8 cellular contexts compared by ENCODE assay signal in genomic region chr22:17628304-17629166, GRCh38. TPM values are rescaled to one million over a fixed set of nuclear protein-coding genes. Genes with fewer than 3 reads are reported as not detected.
DNase-seq lines count a peak whose midpoint lies in the region; ATAC-seq and TF ChIP-seq lines count a peak whose summit lies in the region.

Gene ATP6V1E1, minus strand, starts transcription at chr22:17628749. Its CDS starts 114 bp downstream, at chr22:17628635.

- H3K27me3 ChIP-seq in AG04450 (ENCODE audit: control insufficient read depth, insufficient read depth, low read length): no peaks in the 10 kb centered on the region
- no peaks in the 10 kb centered on the region for H3K27me3 ChIP-seq in smooth muscle cell (ENCODE audit: low read depth)

- no peaks in the 10 kb centered on the region for H3K27me3 Mint-ChIP-seq in WTC11 (ENCODE audit: low read depth)

- 1% methylated on average over 49 of the region's 49 CpGs for WGBS in smooth muscle cell (ENCODE audit: low lambda C conversion rate)

- H3K4me3 Mint-ChIP-seq in WTC11: peak within 1 kb of the TSS; percentile 97

- H3K9ac ChIP-seq in smooth muscle cell (ENCODE audit: low read depth): peak within 1 kb of the TSS; percentile 98

- peaks cover 36% of the 10 kb centered on the region for H4K20me1 ChIP-seq in smooth muscle cell (ENCODE audit: low read depth)

- no peak for TF ChIP-seq CTCF in AG04450 (IDR thresholded peaks at IDR 0.05; ENCODE audit: low read depth, low read length)
- TF ChIP-seq CTCF in WTC11 (IDR thresholded peaks at IDR 0.05): no peak
- no peak for TF ChIP-seq CTCF in cardiac fibroblast (IDR thresholded peaks at IDR 0.05; ENCODE audit: low read depth, low read length)
- TF ChIP-seq CTCF in smooth muscle cell (IDR thresholded peaks at IDR 0.05; ENCODE audit: borderline replicate concordance, insufficient read depth, poor library complexity, severe bottlenecking): no peak

- POLR2A ChIA-PET in AG04450 (lab: Yijun Ruan, JAX): interaction anchor here (0.8 kb wide), 1 partner anchor 11 kb away, joined by 3 read pairs; no protein-coding TSS in a partner anchor
- POLR2A ChIA-PET in WTC11 (lab: Charles Lee): no interaction called here

- H3K9me3 Mint-ChIP-seq in WTC11: no peaks in the 10 kb centered on the region

- H3F3A ChIP-seq in smooth muscle cell (ENCODE audit: low read depth): no peaks in the 10 kb centered on the region

- H2AFZ ChIP-seq in smooth muscle cell (ENCODE audit: low read depth): peak within 1 kb of the TSS; percentile 93

- CTCF ChIA-PET in AG04450 (lab: Charles Lee) (interaction anchor here (0.7 kb wide), 2 partner anchors 70 to 114 kb away, joined by 3 to 7 read pairs; no protein-coding TSS in a partner anchor), WTC11 (lab: Charles Lee) (interaction anchor here (0.6 kb wide), 1 partner anchor 98 kb away, joined by 3 read pairs; no protein-coding TSS in a partner anchor)

- peak within 1 kb of the TSS; percentile 100 for H3K27ac Mint-ChIP-seq in WTC11

- H3K4me2 ChIP-seq in smooth muscle cell: peak within 1 kb of the TSS; percentile 98

- peak; percentile 90 for DNase-seq in AG04450 (ENCODE audit: low read depth, low spot score)
- DNase-seq in NCI-H226: peak; percentile 81
- peak; percentile 96 for DNase-seq in WTC11 (ENCODE audit: low spot score)
- peak; percentile 98 for DNase-seq in cardiac fibroblast (ENCODE audit: low read depth in 2 of 2)
- peak; percentile 99 for DNase-seq in iPS-NIHi7 (ENCODE audit: extremely low spot score)
- DNase-seq in smooth muscle cell (lab: John Stamatoyannopoulos, UW; ENCODE audit: unreplicated experiment): peak; percentile 65

- peak; percentile 98 for ATAC-seq in GM18909 (IDR thresholded peaks at IDR 0.05; ENCODE audit: poor library complexity, unreplicated experiment)
- ATAC-seq in HG03175 (IDR thresholded peaks at IDR 0.05; ENCODE audit: unreplicated experiment): peak; percentile 99
- ATAC-seq in WTC11: peak; percentile 100

- H3K27ac ChIP-seq in AG04450 (ENCODE audit: low read depth, low read length) (peak within 1 kb of the TSS; percentile 90), smooth muscle cell (ENCODE audit: low read depth) (peak within 1 kb of the TSS; percentile 94)

- H3K79me2 ChIP-seq in smooth muscle cell (ENCODE audit: low read depth): peaks cover 50% of the 10 kb centered on the region

- no peaks in the 10 kb centered on the region for H3K36me3 Mint-ChIP-seq in WTC11

- H3K4me1 ChIP-seq in smooth muscle cell (ENCODE audit: low read depth): peaks cover 13% of the 10 kb centered on the region

- H3K4me1 Mint-ChIP-seq in WTC11: no peaks in the 10 kb centered on the region

- H3K9me3 ChIP-seq in AG04450 (ENCODE audit: control insufficient read depth, insufficient read depth, low read length): peaks cover 3% of the 10 kb centered on the region; the same call in 1 of the 2 replicates
- H3K9me3 ChIP-seq in smooth muscle cell (replicated peaks; ENCODE audit: low read depth): no peaks in the 10 kb centered on the region

- no peaks in the 10 kb centered on the region for H3K36me3 ChIP-seq in smooth muscle cell (ENCODE audit: low read depth)

- H3K4me3 ChIP-seq in AG04450 (ENCODE audit: low read depth, low read length) (peak within 1 kb of the TSS; percentile 100), cardiac fibroblast (replicated peaks in 1 of 2; ENCODE audit: low read depth in 2 of 2, low read length in 2 of 2) (peak within 1 kb of the TSS; percentile 99 to 100), smooth muscle cell (peak within 1 kb of the TSS; percentile 91)

TF ChIP-seq in WTC11, 78 proteins besides CTCF, POLR2A, EP300 and RAD21:
- TF ChIP-seq CBFB (CRISPR knock-in tag; IDR thresholded peaks at IDR 0.05; ENCODE audit: low read depth): no peak
- TF ChIP-seq TP53 (CRISPR knock-in tag; IDR thresholded peaks at IDR 0.05): no peak
- peak; percentile 71 for TF ChIP-seq FOXK1 (CRISPR knock-in tag; IDR thresholded peaks at IDR 0.05)
- peak; percentile 60; the same call in 1 of the 2 replicates for TF ChIP-seq FOXP1 (CRISPR knock-in tag; IDR thresholded peaks at IDR 0.05; ENCODE audit: borderline replicate concordance)
- TF ChIP-seq SP1 (CRISPR knock-in tag; conservative IDR thresholded peaks at IDR 0.05): peak; percentile 45; the same call in 1 of the 2 replicates
- TF ChIP-seq, protein P1, sequence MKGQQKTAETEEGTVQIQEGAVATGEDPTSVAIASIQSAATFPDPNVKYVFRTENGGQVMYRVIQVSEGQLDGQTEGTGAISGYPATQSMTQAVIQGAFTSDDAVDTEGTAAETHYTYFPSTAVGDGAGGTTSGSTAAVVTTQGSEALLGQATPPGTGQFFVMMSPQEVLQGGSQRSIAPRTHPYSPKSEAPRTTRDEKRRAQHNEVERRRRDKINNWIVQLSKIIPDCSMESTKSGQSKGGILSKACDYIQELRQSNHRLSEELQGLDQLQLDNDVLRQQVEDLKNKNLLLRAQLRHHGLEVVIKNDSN (CRISPR knock-in tag; IDR thresholded peaks at IDR 0.05): peak; percentile 96
- TF ChIP-seq GABPB1 (CRISPR knock-in tag; IDR thresholded peaks at IDR 0.05): peak; percentile 59; the same call in 1 of the 2 replicates
- TF ChIP-seq, protein P2, sequence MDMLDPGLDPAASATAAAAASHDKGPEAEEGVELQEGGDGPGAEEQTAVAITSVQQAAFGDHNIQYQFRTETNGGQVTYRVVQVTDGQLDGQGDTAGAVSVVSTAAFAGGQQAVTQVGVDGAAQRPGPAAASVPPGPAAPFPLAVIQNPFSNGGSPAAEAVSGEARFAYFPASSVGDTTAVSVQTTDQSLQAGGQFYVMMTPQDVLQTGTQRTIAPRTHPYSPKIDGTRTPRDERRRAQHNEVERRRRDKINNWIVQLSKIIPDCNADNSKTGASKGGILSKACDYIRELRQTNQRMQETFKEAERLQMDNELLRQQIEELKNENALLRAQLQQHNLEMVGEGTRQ (CRISPR knock-in tag; IDR thresholded peaks at IDR 0.05): peak; percentile 97
- TF ChIP-seq NFYB (CRISPR knock-in tag; conservative IDR thresholded peaks at IDR 0.05; ENCODE audit: low read depth): peak; percentile 78
- TF ChIP-seq E2F1 (CRISPR knock-in tag; IDR thresholded peaks at IDR 0.05): no peak
- TF ChIP-seq, protein P3, sequence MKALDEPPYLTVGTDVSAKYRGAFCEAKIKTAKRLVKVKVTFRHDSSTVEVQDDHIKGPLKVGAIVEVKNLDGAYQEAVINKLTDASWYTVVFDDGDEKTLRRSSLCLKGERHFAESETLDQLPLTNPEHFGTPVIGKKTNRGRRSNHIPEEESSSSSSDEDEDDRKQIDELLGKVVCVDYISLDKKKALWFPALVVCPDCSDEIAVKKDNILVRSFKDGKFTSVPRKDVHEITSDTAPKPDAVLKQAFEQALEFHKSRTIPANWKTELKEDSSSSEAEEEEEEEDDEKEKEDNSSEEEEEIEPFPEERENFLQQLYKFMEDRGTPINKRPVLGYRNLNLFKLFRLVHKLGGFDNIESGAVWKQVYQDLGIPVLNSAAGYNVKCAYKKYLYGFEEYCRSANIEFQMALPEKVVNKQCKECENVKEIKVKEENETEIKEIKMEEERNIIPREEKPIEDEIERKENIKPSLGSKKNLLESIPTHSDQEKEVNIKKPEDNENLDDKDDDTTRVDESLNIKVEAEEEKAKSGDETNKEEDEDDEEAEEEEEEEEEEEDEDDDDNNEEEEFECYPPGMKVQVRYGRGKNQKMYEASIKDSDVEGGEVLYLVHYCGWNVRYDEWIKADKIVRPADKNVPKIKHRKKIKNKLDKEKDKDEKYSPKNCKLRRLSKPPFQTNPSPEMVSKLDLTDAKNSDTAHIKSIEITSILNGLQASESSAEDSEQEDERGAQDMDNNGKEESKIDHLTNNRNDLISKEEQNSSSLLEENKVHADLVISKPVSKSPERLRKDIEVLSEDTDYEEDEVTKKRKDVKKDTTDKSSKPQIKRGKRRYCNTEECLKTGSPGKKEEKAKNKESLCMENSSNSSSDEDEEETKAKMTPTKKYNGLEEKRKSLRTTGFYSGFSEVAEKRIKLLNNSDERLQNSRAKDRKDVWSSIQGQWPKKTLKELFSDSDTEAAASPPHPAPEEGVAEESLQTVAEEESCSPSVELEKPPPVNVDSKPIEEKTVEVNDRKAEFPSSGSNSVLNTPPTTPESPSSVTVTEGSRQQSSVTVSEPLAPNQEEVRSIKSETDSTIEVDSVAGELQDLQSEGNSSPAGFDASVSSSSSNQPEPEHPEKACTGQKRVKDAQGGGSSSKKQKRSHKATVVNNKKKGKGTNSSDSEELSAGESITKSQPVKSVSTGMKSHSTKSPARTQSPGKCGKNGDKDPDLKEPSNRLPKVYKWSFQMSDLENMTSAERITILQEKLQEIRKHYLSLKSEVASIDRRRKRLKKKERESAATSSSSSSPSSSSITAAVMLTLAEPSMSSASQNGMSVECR (CRISPR knock-in tag; IDR thresholded peaks at IDR 0.05; ENCODE audit: borderline replicate concordance): no peak
- TF ChIP-seq, protein P4, sequence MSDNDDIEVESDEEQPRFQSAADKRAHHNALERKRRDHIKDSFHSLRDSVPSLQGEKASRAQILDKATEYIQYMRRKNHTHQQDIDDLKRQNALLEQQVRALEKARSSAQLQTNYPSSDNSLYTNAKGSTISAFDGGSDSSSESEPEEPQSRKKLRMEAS (CRISPR knock-in tag; IDR thresholded peaks at IDR 0.05): 0 out of 2 replicates have a peak, but pooled peaks have one; percentile 24
- TF ChIP-seq ERG (CRISPR knock-in tag; IDR thresholded peaks at IDR 0.05): 0 out of 2 replicates have a peak, but pooled peaks have one; percentile 28

RNA-seq across cellular contexts. Expression of gene ATP6V1E1, which starts in this region (rescaled TPM):
- polyA plus RNA-seq in AG04450 (2011; rRNA removed): 194 and 198 TPM in 2 replicates
- 76.0 and 92.8 TPM in 2 replicates for polyA minus RNA-seq in AG04450 (2011; rRNA and poly(A)+ RNA removed)
- total RNA-seq in WTC11 (2021): 81.1 to 88.1 TPM (median 82.3 TPM) in 3 replicates
- 98.3 and 117 TPM in 2 replicates for total RNA-seq in smooth muscle cell
- polyA plus RNA-seq in smooth muscle cell: 85.3 and 85.7 TPM in 2 replicates

Comparison
In these comparisons a context has a peak if more than half of its experiments do, and no peak if none do; other contexts are left out.
1. Peak in every context shown above with its lines: DNase-seq, ATAC-seq, H3K4me3 ChIP-seq and H3K27ac ChIP-seq.